ENCODE assay signal across 8 cellular contexts in genomic region chr4:82898322-82899243, GRCh38. TPM values are rescaled to one million over a fixed set of nuclear protein-coding genes. Genes with fewer than 3 reads are reported as not detected.
DNase-seq lines count a peak whose midpoint lies in the region; ATAC-seq and TF ChIP-seq lines count a peak whose summit lies in the region.

No MANE protein-coding gene starts in this region.

- peaks cover 25% of the 10 kb centered on the region for H3F3A ChIP-seq in MM.1S (ENCODE audit: insufficient read depth, low read length)

- peak overlapping the region; percentile 2; the same call in 1 of the 2 replicates for H3K27ac ChIP-seq in MM.1S (ENCODE audit: low read length)
- peak overlapping the region; percentile 100 for H3K27ac ChIP-seq in mucosa of rectum (ENCODE audit: low read depth in 2 of 2, low read length in 2 of 2)

- H3K9ac ChIP-seq in MM.1S (ENCODE audit: low read length) (peak overlapping the region; percentile 70; the same call in 1 of the 2 replicates), mucosa of rectum (ENCODE audit: low read depth in 1 of 2, low read length in 2 of 2) (peak overlapping the region; percentile 27 to 93)

- peaks cover under 1% of the 10 kb centered on the region; the same call in 1 of the 2 replicates for H3K27me3 ChIP-seq in MM.1S (replicated peaks; ENCODE audit: insufficient read depth, low read length)
- H3K27me3 ChIP-seq in mucosa of rectum (ENCODE audit: control insufficient read depth in 2 of 2, insufficient read depth in 2 of 2, low read length in 2 of 2) = no peaks in the 10 kb centered on the region

- H2AFZ ChIP-seq in MM.1S (ENCODE audit: low read length) = no peak overlapping the region

- peak; percentile 4 for DNase-seq in NCI-H748 (lab: John Stamatoyannopoulos, UW; ENCODE audit: unreplicated experiment)
- no peak for DNase-seq in NCI-H748 treated with DMSO at 0.1 percent for 48 hours (lab: John Stamatoyannopoulos, UW)
- peak; percentile 44 for DNase-seq in MM.1S
- peak; percentile 91 for DNase-seq in choroid plexus epithelial cell (ENCODE audit: low read depth)
- no peak for DNase-seq in sciatic nerve (ENCODE audit: low spot score)

- ATAC-seq in sciatic nerve (no peak), GM21723 (IDR thresholded peaks at IDR 0.05; ENCODE audit: unreplicated experiment) (no peak), GM19397 (IDR thresholded peaks at IDR 0.05; ENCODE audit: unreplicated experiment) (no peak)

- peak overlapping the region; percentile 77 for H3K4me2 ChIP-seq in MM.1S (ENCODE audit: low read depth, low read length)

- H3K36me3 ChIP-seq in MM.1S (replicated peaks; ENCODE audit: insufficient read depth, low read length) (peaks cover 5% of the 10 kb centered on the region; the same call in 1 of the 2 replicates), mucosa of rectum (ENCODE audit: control insufficient read depth in 2 of 2, insufficient read depth in 2 of 2, low read length in 2 of 2) (peaks cover 11 to 17% of the 10 kb centered on the region in 2 donors)

- H3K4me3 ChIP-seq in MM.1S (ENCODE audit: low read length) (peak overlapping the region; percentile 79), choroid plexus epithelial cell (ENCODE audit: low read depth, low read length) (peak overlapping the region; percentile 85), mucosa of rectum (ENCODE audit: low read length in 2 of 2) (peak overlapping the region; percentile 99)

- intact Hi-C loops in sciatic nerve (cut with DNase I) = no loop called here

- no peaks in the 10 kb centered on the region for H3K9me3 ChIP-seq in MM.1S (replicated peaks; ENCODE audit: insufficient read depth, low read length)
- H3K9me3 ChIP-seq in mucosa of rectum (ENCODE audit: control insufficient read depth in 2 of 2, low read length in 2 of 2) = no peaks in the 10 kb centered on the region

- TF ChIP-seq CTCF in MM.1S (IDR thresholded peaks at IDR 0.05; ENCODE audit: low read length) = peak; percentile 58
- peak; percentile 49 for TF ChIP-seq CTCF in choroid plexus epithelial cell (conservative IDR thresholded peaks at IDR 0.05; ENCODE audit: low read depth, low read length)

- H3K4me1 ChIP-seq in MM.1S (ENCODE audit: low read length) (peaks cover 3% of the 10 kb centered on the region; the same call in 1 of the 2 replicates), mucosa of rectum (ENCODE audit: control insufficient read depth in 2 of 2, insufficient read depth in 2 of 2, low read length in 2 of 2) (peaks cover 0 to 19% of the 10 kb centered on the region in 2 donors)

- H4K20me1 ChIP-seq in MM.1S (ENCODE audit: insufficient read depth, low read length) = peaks cover 7% of the 10 kb centered on the region; the same call in 1 of the 2 replicates

- peaks cover 72% of the 10 kb centered on the region for H3K79me2 ChIP-seq in MM.1S (ENCODE audit: low read length)

- no peaks in the 10 kb centered on the region for H3K9me2 ChIP-seq in MM.1S (replicated peaks; ENCODE audit: insufficient read depth, low read length)

RNA-seq across cellular contexts. Expression of gene THAP9, which starts 2.0 kb away (rescaled TPM):
- 5.5 TPM for total RNA-seq in sciatic nerve

RNA-seq across cellular contexts. Expression of gene SEC31A, which starts 7.6 kb away (rescaled TPM):
- 286 TPM for total RNA-seq in sciatic nerve

Comparison
In these comparisons a context has a peak if more than half of its experiments do, and no peak if none do; other contexts are left out.
1. DNase-seq: peak in NCI-H748 (single experiment), MM.1S (single experiment) and choroid plexus epithelial cell (single experiment); none in NCI-H748 treated with DMSO at 0.1 percent for 48 hours (single experiment) and sciatic nerve (single experiment).
2. Peak in every context shown above with its lines, with median percentiles within 50 percentile points of each other: H3K4me3 ChIP-seq.